32 cellular contexts compared by ENCODE assay signal in the genomic region with DNA sequence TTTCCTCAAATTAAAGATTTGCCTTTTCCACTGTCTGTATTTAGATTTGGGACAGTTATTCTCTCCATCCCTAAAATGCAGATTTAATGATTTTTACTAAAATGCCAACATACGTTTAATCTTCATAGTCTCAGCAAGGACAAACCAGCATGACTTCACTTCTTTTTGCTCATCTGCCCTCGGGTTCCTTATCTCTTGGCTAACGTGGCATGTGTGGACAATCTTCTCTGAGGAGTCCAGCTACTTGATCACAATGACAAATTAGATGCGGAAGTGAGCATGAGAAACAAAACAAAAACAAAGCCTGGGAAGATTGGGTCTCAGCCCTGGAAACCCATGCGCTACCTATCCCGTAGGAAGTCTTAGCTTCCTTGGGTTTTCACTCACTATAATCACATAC. TPM values are rescaled to one million over a fixed set of nuclear protein-coding genes. Genes with fewer than 3 reads are reported as not detected.
"Had no signal": no experiment of that assay in that cellular context is flagged by ENCODE, and none has a peak within 500 bp of the region (broad histone marks: within the 10 kb centered on the region; RNA-seq: fewer than 3 reads in every experiment).

No MANE protein-coding gene starts in this region.

- H3K4me3 ChIP-seq: body of pancreas, breast epithelium had no signal

- H3K36me3 ChIP-seq: brain microvascular endothelial cell, breast epithelium had no signal

- H3K4me1 ChIP-seq: body of pancreas, breast epithelium had no signal

- H3K27me3 ChIP-seq: body of pancreas, brain microvascular endothelial cell, breast epithelium had no signal

- H3K27ac ChIP-seq: body of pancreas, brain microvascular endothelial cell, breast epithelium, VCaP had no signal

- H3K9me3 ChIP-seq: body of pancreas, breast epithelium had no signal

- DNase-seq: activated B cell treated with CpG ODN at 0.5 μM for 24 hours; activated CD4-positive, alpha-beta memory T cell treated with anti-CD3 and anti-CD28 coated beads, Interleukin-2, amount 10 ng/mL, durations not matched to agents 7 days and 5 days; activated CD4-positive, alpha-beta T cell treated with anti-CD3 and anti-CD28 coated beads for 1 hour; activated CD4-positive, alpha-beta T cell treated with anti-CD3 and anti-CD28 coated beads for 36 hours; activated CD4-positive, alpha-beta T cell treated with anti-CD3 and anti-CD28 coated beads for 48 hours; activated CD4-positive, alpha-beta T cell treated with anti-CD3 and anti-CD28 coated beads, Interleukin-2, amount 10 ng/mL, durations not matched to agents 7 days and 5 days; activated CD4-positive, alpha-beta T cell treated with anti-CD3 and anti-CD28 coated beads, Interleukin-2, amount 50 U/mL, for 48 hours; activated CD8-positive, alpha-beta memory T cell treated with anti-CD3 and anti-CD28 coated beads for 24 hours; activated CD8-positive, alpha-beta memory T cell treated with anti-CD3 and anti-CD28 coated beads, Interleukin-2, amount 10 ng/mL, durations not matched to agents 7 days and 5 days; activated CD8-positive, alpha-beta T cell treated with anti-CD3 and anti-CD28 coated beads, Interleukin-2, amount 10 ng/mL, durations not matched to agents 7 days and 5 days; activated effector memory CD4-positive, alpha-beta T cell treated with Interleukin-2 at 50 U/mL for 16 hours; activated gamma-delta T cell treated with Interleukin-2 at 50 U/mL for 16 hours; activated naive CD4-positive, alpha-beta T cell; activated naive CD4-positive, alpha-beta T cell treated with anti-CD3 and anti-CD28 coated beads for 36 hours; activated naive CD4-positive, alpha-beta T cell treated with anti-CD3 and anti-CD28 coated beads, Interleukin-2, amount 50 U/mL, for 16 hours; activated naive CD8-positive, alpha-beta T cell treated with anti-CD3 and anti-CD28 coated beads for 36 hours; activated T-cell treated with anti-CD3 and anti-CD28 coated beads, Interleukin-2, amount 50 U/mL, for 24 hours; activated T-cell treated with anti-CD3 and anti-CD28 coated beads, Interleukin-2, amount 50 U/mL, for 48 hours; amniotic stem cell; aorta; body of pancreas; brain microvascular endothelial cell; central memory CD4-positive, alpha-beta T cell; T-helper 1 cell; T-helper 2 cell; T-helper 9 cell had no signal

RNA-seq across cellular contexts. Expression of a gene that starts 1.0 kb away (rescaled TPM):
- total RNA-seq: activated B cell treated with CpG ODN at 0.5 μM for 24 hours; activated CD4-positive, alpha-beta memory T cell treated with anti-CD3 and anti-CD28 coated beads, Interleukin-2, amount 10 ng/mL, durations not matched to agents 7 days and 5 days; activated CD4-positive, alpha-beta T cell treated with anti-CD3 and anti-CD28 coated beads for 36 hours; activated CD4-positive, alpha-beta T cell treated with anti-CD3 and anti-CD28 coated beads, Interleukin-2, amount 10 ng/mL, durations not matched to agents 7 days and 5 days; activated CD8-positive, alpha-beta memory T cell treated with anti-CD3 and anti-CD28 coated beads, Interleukin-2, amount 10 ng/mL, durations not matched to agents 7 days and 5 days; activated CD8-positive, alpha-beta T cell treated with anti-CD3 and anti-CD28 coated beads, Interleukin-2, amount 10 ng/mL, durations not matched to agents 7 days and 5 days; activated naive CD4-positive, alpha-beta T cell treated with anti-CD3 and anti-CD28 coated beads for 36 hours; activated naive CD4-positive, alpha-beta T cell treated with anti-CD3 and anti-CD28 coated beads, Interleukin-2, amount 50 U/mL, for 72 hours; activated naive CD8-positive, alpha-beta T cell treated with anti-CD3 and anti-CD28 coated beads for 36 hours; activated T-helper 2 cell treated with anti-CD3 and anti-CD28 coated beads, Interferon-gamma antibody, Interleukin-2, Interleukin-4, amounts not matched to agents 10 μg/mL and 5 μg/mL and 100 μg/mL, durations not matched to agents 14 hours and 24 hours and 36 hours; astrocyte; cardiac septum had no signal
